ENCODE assay signal across 1 cellular context in genomic region chr16:10385725-10386516, GRCh38.
TF ChIP-seq lines count a peak whose summit lies in the region.

ATF7IP2 (plus strand) TSS chr16:10386061; CDS start chr16:10430621, 44,560 bp downstream.

TF ChIP-seq in HEK293, 187 proteins besides CTCF, POLR2A, EP300 and RAD21 (continued from another document and continues in another):
- TF ChIP-seq ZNF18 (tag by site-specific recombination; IDR thresholded peaks at IDR 0.05) (no peak), ZSCAN18 (tag by site-specific recombination; IDR thresholded peaks at IDR 0.05) (no peak), KLF16 (tag by site-specific recombination; IDR thresholded peaks at IDR 0.05) (0 out of 2 replicates have a peak, but pooled peaks have one; percentile 64), ZFP37 (tag by site-specific recombination; IDR thresholded peaks at IDR 0.05) (no peak), ZNF433 (tag by site-specific recombination; IDR thresholded peaks at IDR 0.05; ENCODE audit: low read depth) (no peak), ZFP3 (tag by site-specific recombination; IDR thresholded peaks at IDR 0.05; ENCODE audit: low read depth) (no peak), ZNF639 (tag by site-specific recombination; IDR thresholded peaks at IDR 0.05) (no peak), ZBTB17 (tag by site-specific recombination; IDR thresholded peaks at IDR 0.05) (peak; percentile 54; the same call in 1 of the 2 replicates), ZNF292 (tag by site-specific recombination; IDR thresholded peaks at IDR 0.05; ENCODE audit: borderline replicate concordance, low read depth) (no peak), FEZF1 (tag by site-specific recombination; IDR thresholded peaks at IDR 0.05) (no peak), ZNF302 (tag by site-specific recombination; IDR thresholded peaks at IDR 0.05; ENCODE audit: low read depth) (no peak), ZNF211 (tag by site-specific recombination; IDR thresholded peaks at IDR 0.05; ENCODE audit: low read depth) (no peak), ZNF140 (tag by site-specific recombination; IDR thresholded peaks at IDR 0.05) (no peak), ZNF658 (tag by site-specific recombination; IDR thresholded peaks at IDR 0.05) (no peak), SCRT1 (tag by site-specific recombination; IDR thresholded peaks at IDR 0.05; ENCODE audit: borderline replicate concordance) (no peak), ZNF544 (tag by site-specific recombination; IDR thresholded peaks at IDR 0.05) (no peak), ZBTB10 (tag by site-specific recombination; IDR thresholded peaks at IDR 0.05) (peak; percentile 79), BCL11A (tag by site-specific recombination; IDR thresholded peaks at IDR 0.05; ENCODE audit: low read depth) (0 out of 2 replicates have a peak, but pooled peaks have one; percentile 28), ZNF324 (tag by site-specific recombination; IDR thresholded peaks at IDR 0.05) (peak; percentile 60; the same call in 1 of the 2 replicates), ZNF785 (tag by site-specific recombination; IDR thresholded peaks at IDR 0.05) (0 out of 2 replicates have a peak, but pooled peaks have one; percentile 14), ZNF423 (tag by site-specific recombination; IDR thresholded peaks at IDR 0.05) (no peak), ZBTB8A (tag by site-specific recombination; IDR thresholded peaks at IDR 0.05) (peak; percentile 95), ZNF843 (tag by site-specific recombination; IDR thresholded peaks at IDR 0.05) (no peak), ZNF394 (tag by site-specific recombination; IDR thresholded peaks at IDR 0.05; ENCODE audit: borderline replicate concordance) (peak; percentile 52; the same call in 1 of the 2 replicates), ZNF114 (tag by site-specific recombination; IDR thresholded peaks at IDR 0.05) (no peak), GLIS2 (tag by site-specific recombination; IDR thresholded peaks at IDR 0.05) (peak; percentile 76), ZNF768 (tag by site-specific recombination; IDR thresholded peaks at IDR 0.05) (no peak; the same call in 1 of the 2 replicates), ZNF2 (tag by site-specific recombination; IDR thresholded peaks at IDR 0.05) (peak; percentile 69; the same call in 1 of the 2 replicates), ATF2 (tag by site-specific recombination; IDR thresholded peaks at IDR 0.05; ENCODE audit: low read depth) (no peak), GLI4 (tag by site-specific recombination; IDR thresholded peaks at IDR 0.05) (peak; percentile 47; the same call in 1 of the 2 replicates), ZNF704 (tag by site-specific recombination; IDR thresholded peaks at IDR 0.05) (no peak), ZNF404 (tag by site-specific recombination; IDR thresholded peaks at IDR 0.05) (no peak), ZNF121 (tag by site-specific recombination; IDR thresholded peaks at IDR 0.05) (no peak), GLI2 (tag by site-specific recombination; IDR thresholded peaks at IDR 0.05; ENCODE audit: borderline replicate concordance, low read depth) (no peak), ZNF518A (tag by site-specific recombination; conservative IDR thresholded peaks at IDR 0.05; ENCODE audit: low read depth) (peak; percentile 76), ZBTB44 (tag by site-specific recombination; IDR thresholded peaks at IDR 0.05) (no peak), ZNF157 (tag by site-specific recombination; IDR thresholded peaks at IDR 0.05) (no peak), ZFP41 (tag by site-specific recombination; IDR thresholded peaks at IDR 0.05; ENCODE audit: borderline replicate concordance) (no peak), ZNF133 (tag by site-specific recombination; IDR thresholded peaks at IDR 0.05) (no peak), KLF9 (tag by site-specific recombination; IDR thresholded peaks at IDR 0.05; ENCODE audit: low read depth) (peak; percentile 48; the same call in 1 of the 2 replicates), ZNF580 (tag by site-specific recombination; IDR thresholded peaks at IDR 0.05) (0 out of 2 replicates have a peak, but pooled peaks have one; percentile 19), ZNF837 (tag by site-specific recombination; IDR thresholded peaks at IDR 0.05) (no peak), ZNF623 (tag by site-specific recombination; IDR thresholded peaks at IDR 0.05) (no peak), INSM2 (tag by site-specific recombination; IDR thresholded peaks at IDR 0.05) (no peak; the same call in 1 of the 2 replicates), ZNF660 (tag by site-specific recombination; IDR thresholded peaks at IDR 0.05) (no peak), ZNF48 (tag by site-specific recombination; IDR thresholded peaks at IDR 0.05) (no peak), ZNF473 (tag by site-specific recombination; IDR thresholded peaks at IDR 0.05) (no peak)
